Comparison of ENCODE assay signal across 1 cellular context in the genomic region with DNA sequence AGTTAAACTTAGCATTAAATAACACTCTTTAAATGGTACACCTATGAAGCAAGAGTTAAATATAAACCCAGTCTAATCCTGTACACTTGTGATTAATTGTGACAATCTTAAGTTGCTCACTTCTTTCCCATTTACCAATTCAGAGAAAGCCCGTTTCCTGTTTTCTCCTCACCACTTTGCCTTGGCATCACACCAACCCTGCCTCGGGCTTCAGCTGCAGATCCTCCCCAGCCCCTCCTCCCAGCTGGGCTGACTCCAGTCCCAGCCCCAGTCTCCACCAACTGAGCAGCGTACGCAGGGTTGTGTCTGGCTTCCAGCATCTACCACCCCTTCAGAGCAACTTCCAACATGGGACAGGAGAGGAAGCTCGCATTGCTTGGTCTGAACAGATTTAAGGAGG.
TF ChIP-seq lines count a peak whose summit lies in the region.

No MANE protein-coding gene starts in this region.

TF ChIP-seq in IMR-90, 13 proteins besides CTCF, POLR2A, EP300 and RAD21:
- TF ChIP-seq BHLHE40 (IDR thresholded peaks at IDR 0.05; ENCODE audit: low read depth, low read length), result no peak
- TF ChIP-seq CHD1 (IDR thresholded peaks at IDR 0.05; ENCODE audit: low read depth, low read length), result no peak
- peak; percentile 27; the same call in 1 of the 2 replicates for TF ChIP-seq CEBPB (IDR thresholded peaks at IDR 0.05; ENCODE audit: low read depth, low read length)
